10 cellular contexts compared by ENCODE assay signal in the genomic region with DNA sequence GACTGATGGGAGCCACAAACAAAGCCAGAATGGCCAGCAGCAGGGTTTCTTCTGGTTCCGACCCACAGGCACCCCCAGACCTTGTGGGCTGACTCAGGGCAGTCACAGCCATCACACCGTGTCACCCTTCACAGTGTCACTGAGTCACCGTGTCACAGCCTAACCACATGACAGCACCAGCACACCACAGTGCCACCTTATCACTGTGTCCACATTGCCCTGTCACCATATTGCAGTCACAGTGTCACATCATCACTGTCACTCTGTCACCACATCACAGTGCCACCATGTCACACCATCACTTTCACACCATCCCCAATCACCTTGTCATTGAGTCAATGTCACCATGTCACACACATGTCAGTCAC.
A peak's percentile ranks its signal among the peaks of the same experiment; 100 is the strongest.
DNase-seq lines count a peak whose midpoint lies in the region; ATAC-seq and TF ChIP-seq lines count a peak whose summit lies in the region.
"Had no signal": no experiment of that assay in that cellular context is flagged by ENCODE, and none has a peak within 500 bp of the region (broad histone marks: within the 10 kb centered on the region; RNA-seq: fewer than 3 reads in every experiment).

No MANE protein-coding gene starts in this region.

- H2AFZ ChIP-seq in GM23338: no peak overlapping the region

- no peaks in the 10 kb centered on the region for H3K79me2 ChIP-seq in GM23338 (replicated peaks; ENCODE audit: insufficient read depth)

- H3K27ac ChIP-seq in foreskin keratinocyte (peak overlapping the region; percentile 47), GM23338 (ENCODE audit: low read depth) (no peak overlapping the region)

- TF ChIP-seq CTCF in foreskin keratinocyte (conservative IDR thresholded peaks at IDR 0.05) (no peak), BE2C (IDR thresholded peaks at IDR 0.05; ENCODE audit: low read depth, low read length) (no peak), GM23338 (conservative IDR thresholded peaks at IDR 0.05; ENCODE audit: low read depth in 2 of 2) (no peak)

- H3K4me3 Mint-ChIP-seq in activated naive CD4-positive, alpha-beta T cell treated with anti-CD3 and anti-CD28 coated beads for 36 hours: no peak overlapping the region
- H3K4me3 Mint-ChIP-seq in activated naive CD4-positive, alpha-beta T cell treated with anti-CD3 and anti-CD28 coated beads, Interleukin-2, amount 10 ng/mL, durations not matched to agents 7 days and 5 days: no peak overlapping the region
- H3K4me3 Mint-ChIP-seq in T-helper 17 cell: no peak overlapping the region
- H3K4me3 Mint-ChIP-seq in stimulated activated naive CD8-positive, alpha-beta T cell treated with anti-CD3 and anti-CD28 coated beads, Interleukin-15, amount 100 ng/mL, for 72 hours: peak overlapping the region in 1 of 2 donors; percentile 73
- no peak overlapping the region for H3K4me3 Mint-ChIP-seq in GM23338

- H3K36me3 ChIP-seq in BE2C: no peaks in the 10 kb centered on the region
- H3K36me3 ChIP-seq in GM23338 (ENCODE audit: insufficient read depth): no peaks in the 10 kb centered on the region

- H3F3A ChIP-seq in GM23338 (replicated peaks; ENCODE audit: low read depth): no peaks in the 10 kb centered on the region

- peaks cover 19% of the 10 kb centered on the region for H3K4me1 ChIP-seq in foreskin keratinocyte
- peaks cover 11% of the 10 kb centered on the region for H3K4me1 ChIP-seq in BE2C
- no peaks in the 10 kb centered on the region for H3K4me1 ChIP-seq in GM23338 (ENCODE audit: insufficient read depth)

- no peaks in the 10 kb centered on the region for H3K36me3 Mint-ChIP-seq in activated naive CD4-positive, alpha-beta T cell treated with anti-CD3 and anti-CD28 coated beads for 36 hours (ENCODE audit: low read depth)
- no peaks in the 10 kb centered on the region for H3K36me3 Mint-ChIP-seq in activated naive CD4-positive, alpha-beta T cell treated with anti-CD3 and anti-CD28 coated beads, Interleukin-2, amount 10 ng/mL, durations not matched to agents 7 days and 5 days
- H3K36me3 Mint-ChIP-seq in T-helper 17 cell (ENCODE audit: low read depth) (no peaks in the 10 kb centered on the region), GM23338 (ENCODE audit: low read depth) (no peaks in the 10 kb centered on the region)

- H4K20me1 ChIP-seq in GM23338 (replicated peaks; ENCODE audit: insufficient read depth): no peaks in the 10 kb centered on the region

- H3K4me3 ChIP-seq in BE2C (ENCODE audit: low read depth, low read length) (no peak overlapping the region), GM23338 (no peak overlapping the region)

- H3K9me3 ChIP-seq in T-helper 17 cell (ENCODE audit: control insufficient read depth, low read length, poor library complexity, severe bottlenecking) (no peaks in the 10 kb centered on the region), BE2C (no peaks in the 10 kb centered on the region)

- H3K4me1 Mint-ChIP-seq in activated naive CD4-positive, alpha-beta T cell treated with anti-CD3 and anti-CD28 coated beads for 36 hours (ENCODE audit: low read depth): peaks cover 10% of the 10 kb centered on the region
- H3K4me1 Mint-ChIP-seq in activated naive CD4-positive, alpha-beta T cell treated with anti-CD3 and anti-CD28 coated beads, Interleukin-2, amount 10 ng/mL, durations not matched to agents 7 days and 5 days: peaks cover 4% of the 10 kb centered on the region
- peaks cover 2% of the 10 kb centered on the region for H3K4me1 Mint-ChIP-seq in T-helper 17 cell
- H3K4me1 Mint-ChIP-seq in stimulated activated naive CD8-positive, alpha-beta T cell treated with anti-CD3 and anti-CD28 coated beads, Interleukin-15, amount 100 ng/mL, for 72 hours: peaks cover 17% of the 10 kb centered on the region
- no peaks in the 10 kb centered on the region for H3K4me1 Mint-ChIP-seq in GM23338

- ATAC-seq in T-helper 17 cell (peak; percentile 18), foreskin keratinocyte (no peak), GM23338 (no peak)
- peak; percentile 97 for ATAC-seq in stimulated activated naive CD8-positive, alpha-beta T cell treated with anti-CD3 and anti-CD28 coated beads, Interleukin-15, amount 100 ng/mL, for 72 hours

- CTCF ChIA-PET in activated naive CD4-positive, alpha-beta T cell treated with anti-CD3 and anti-CD28 coated beads for 36 hours (lab: Charles Lee): no interaction called here
- CTCF ChIA-PET in activated naive CD4-positive, alpha-beta T cell treated with anti-CD3 and anti-CD28 coated beads, Interleukin-2, amount 10 ng/mL, durations not matched to agents 7 days and 5 days (lab: Charles Lee): no interaction called here

- H3K4me2 ChIP-seq in GM23338: no peak overlapping the region

- no peaks in the 10 kb centered on the region; the same call in 1 of the 2 replicates for H3K9me2 ChIP-seq in GM23338 (ENCODE audit: insufficient read depth)

- no peaks in the 10 kb centered on the region for H3K27me3 Mint-ChIP-seq in activated naive CD4-positive, alpha-beta T cell treated with anti-CD3 and anti-CD28 coated beads for 36 hours (ENCODE audit: low read depth)
- H3K27me3 Mint-ChIP-seq in activated naive CD4-positive, alpha-beta T cell treated with anti-CD3 and anti-CD28 coated beads, Interleukin-2, amount 10 ng/mL, durations not matched to agents 7 days and 5 days: no peaks in the 10 kb centered on the region
- H3K27me3 Mint-ChIP-seq in T-helper 17 cell (peaks cover 17% of the 10 kb centered on the region), GM23338 (ENCODE audit: insufficient read depth, low read depth, poor library complexity) (peaks cover 12% of the 10 kb centered on the region)
- no peaks in the 10 kb centered on the region for H3K27me3 Mint-ChIP-seq in stimulated activated naive CD8-positive, alpha-beta T cell treated with anti-CD3 and anti-CD28 coated beads, Interleukin-15, amount 100 ng/mL, for 72 hours

- H3K27me3 ChIP-seq in foreskin keratinocyte: no peaks in the 10 kb centered on the region
- H3K27me3 ChIP-seq in BE2C: no peaks in the 10 kb centered on the region
- H3K27me3 ChIP-seq in GM23338 (ENCODE audit: insufficient read depth): no peaks in the 10 kb centered on the region

- peak; percentile 66 for DNase-seq in activated naive CD4-positive, alpha-beta T cell treated with anti-CD3 and anti-CD28 coated beads for 36 hours
- DNase-seq in activated naive CD4-positive, alpha-beta T cell treated with anti-CD3 and anti-CD28 coated beads, Interleukin-2, amount 10 ng/mL, durations not matched to agents 7 days and 5 days: no peak
- DNase-seq in T-helper 17 cell (no peak), foreskin keratinocyte (no peak), BE2C (no peak), GM23338 (ENCODE audit: low spot score) (no peak), hippocampal formation (lab: John Stamatoyannopoulos, UW) (no peak)
- peak; percentile 48 to 78 for DNase-seq in stimulated activated naive CD8-positive, alpha-beta T cell treated with anti-CD3 and anti-CD28 coated beads, Interleukin-15, amount 100 ng/mL, for 72 hours
- DNase-seq: effector CD4-positive, alpha-beta T cell; mesendoderm had no signal

- H3K9me3 Mint-ChIP-seq in activated naive CD4-positive, alpha-beta T cell treated with anti-CD3 and anti-CD28 coated beads for 36 hours: no peaks in the 10 kb centered on the region
- no peaks in the 10 kb centered on the region for H3K9me3 Mint-ChIP-seq in activated naive CD4-positive, alpha-beta T cell treated with anti-CD3 and anti-CD28 coated beads, Interleukin-2, amount 10 ng/mL, durations not matched to agents 7 days and 5 days
- no peaks in the 10 kb centered on the region for H3K9me3 Mint-ChIP-seq in stimulated activated naive CD8-positive, alpha-beta T cell treated with anti-CD3 and anti-CD28 coated beads, Interleukin-15, amount 100 ng/mL, for 72 hours
- H3K9me3 Mint-ChIP-seq in GM23338: no peaks in the 10 kb centered on the region

- intact Hi-C loops in activated naive CD4-positive, alpha-beta T cell treated with anti-CD3 and anti-CD28 coated beads for 36 hours (cut with micrococcal nuclease): no loop called here

- H3K27ac Mint-ChIP-seq in activated naive CD4-positive, alpha-beta T cell treated with anti-CD3 and anti-CD28 coated beads for 36 hours: no peak overlapping the region
- no peak overlapping the region for H3K27ac Mint-ChIP-seq in activated naive CD4-positive, alpha-beta T cell treated with anti-CD3 and anti-CD28 coated beads, Interleukin-2, amount 10 ng/mL, durations not matched to agents 7 days and 5 days
- H3K27ac Mint-ChIP-seq in T-helper 17 cell: no peak overlapping the region
- H3K27ac Mint-ChIP-seq in stimulated activated naive CD8-positive, alpha-beta T cell treated with anti-CD3 and anti-CD28 coated beads, Interleukin-15, amount 100 ng/mL, for 72 hours: no peak overlapping the region
- H3K27ac Mint-ChIP-seq in GM23338: no peak overlapping the region

TF ChIP-seq in GM23338, 12 proteins besides CTCF, POLR2A, EP300 and RAD21 (continues in another document):
- TF ChIP-seq ZNF114 (CRISPR knock-in tag; IDR thresholded peaks at IDR 0.05) (no peak), STAT1 (IDR thresholded peaks at IDR 0.05; ENCODE audit: unreplicated experiment) (no peak), JUNB (IDR thresholded peaks at IDR 0.05; ENCODE audit: unreplicated experiment) (no peak), NANOG (IDR thresholded peaks at IDR 0.05; ENCODE audit: borderline replicate concordance) (no peak), EZH2 (IDR thresholded peaks at IDR 0.05; ENCODE audit: low read depth, unreplicated experiment) (no peak), EZH2phosphoT487 (IDR thresholded peaks at IDR 0.05; ENCODE audit: unreplicated experiment) (no peak), ZNF331 (CRISPR knock-in tag; IDR thresholded peaks at IDR 0.05; ENCODE audit: low read depth) (no peak), POLR2AphosphoS5 (IDR thresholded peaks at IDR 0.05; ENCODE audit: low read depth) (no peak)
- TF ChIP-seq, protein P1, sequence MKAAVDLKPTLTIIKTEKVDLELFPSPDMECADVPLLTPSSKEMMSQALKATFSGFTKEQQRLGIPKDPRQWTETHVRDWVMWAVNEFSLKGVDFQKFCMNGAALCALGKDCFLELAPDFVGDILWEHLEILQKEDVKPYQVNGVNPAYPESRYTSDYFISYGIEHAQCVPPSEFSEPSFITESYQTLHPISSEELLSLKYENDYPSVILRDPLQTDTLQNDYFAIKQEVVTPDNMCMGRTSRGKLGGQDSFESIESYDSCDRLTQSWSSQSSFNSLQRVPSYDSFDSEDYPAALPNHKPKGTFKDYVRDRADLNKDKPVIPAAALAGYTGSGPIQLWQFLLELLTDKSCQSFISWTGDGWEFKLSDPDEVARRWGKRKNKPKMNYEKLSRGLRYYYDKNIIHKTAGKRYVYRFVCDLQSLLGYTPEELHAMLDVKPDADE (IDR thresholded peaks at IDR 0.05): no peak

Comparison
In these comparisons a context has a peak if more than half of its experiments do, and no peak if none do; other contexts are left out.
1. DNase-seq: peak in activated naive CD4-positive, alpha-beta T cell treated with anti-CD3 and anti-CD28 coated beads for 36 hours (single experiment) and stimulated activated naive CD8-positive, alpha-beta T cell treated with anti-CD3 and anti-CD28 coated beads, Interleukin-15, amount 100 ng/mL, for 72 hours (2 of 2); none in activated naive CD4-positive, alpha-beta T cell treated with anti-CD3 and anti-CD28 coated beads, Interleukin-2, amount 10 ng/mL, durations not matched to agents 7 days and 5 days (single experiment), T-helper 17 cell (0 of 3), foreskin keratinocyte (0 of 2), BE2C (single experiment), GM23338 (single experiment) and hippocampal formation (0 of 2).
2. ATAC-seq: peak in T-helper 17 cell (single experiment) and stimulated activated naive CD8-positive, alpha-beta T cell treated with anti-CD3 and anti-CD28 coated beads, Interleukin-15, amount 100 ng/mL, for 72 hours (single experiment); none in foreskin keratinocyte (single experiment) and GM23338 (single experiment).